8 cellular contexts compared by ENCODE assay signal in the genomic region with DNA sequence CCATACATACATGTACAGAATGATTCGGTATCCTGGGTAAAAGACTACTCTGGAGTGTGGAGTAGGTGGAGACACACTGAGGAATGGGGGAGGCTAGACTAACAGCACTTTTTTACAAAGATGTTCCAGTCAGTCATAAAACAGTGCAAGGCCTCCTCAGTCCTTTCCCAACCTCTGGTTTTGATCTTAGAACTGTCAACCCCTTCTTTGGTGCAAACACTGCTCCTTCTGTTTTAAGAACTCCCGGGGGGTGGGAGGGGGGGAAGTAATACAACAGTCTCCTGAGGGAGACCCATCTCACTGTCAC. TPM values are rescaled to one million over a fixed set of nuclear protein-coding genes. Genes with fewer than 3 reads are reported as not detected.
DNase-seq lines count a peak whose midpoint lies in the region; ATAC-seq and TF ChIP-seq lines count a peak whose summit lies in the region.

No MANE protein-coding gene starts in this region.

- no peak for TF ChIP-seq CTCF in HFF-Myc (IDR thresholded peaks at IDR 0.05; ENCODE audit: low read depth, low read length, missing control alignments)
- TF ChIP-seq CTCF in activated CD8-positive, alpha-beta T cell treated with anti-CD3 and anti-CD28 coated beads for 36 hours (IDR thresholded peaks at IDR 0.05): no peak

- H3K27me3 ChIP-seq in right cardiac atrium (ENCODE audit: control insufficient read depth, insufficient read depth): no peaks in the 10 kb centered on the region

- peak overlapping the region; percentile 95 for H3K27ac ChIP-seq in right cardiac atrium (ENCODE audit: low read length)

- H3K9me3 Mint-ChIP-seq in activated CD8-positive, alpha-beta T cell treated with anti-CD3 and anti-CD28 coated beads for 36 hours: no peaks in the 10 kb centered on the region
- H3K9me3 Mint-ChIP-seq in stimulated activated effector memory CD8-positive, alpha-beta T cell treated with anti-CD3 and anti-CD28 coated beads, Interleukin-12 subunit alpha, Interleukin-12 subunit beta, amount 100 ng/mL, for 72 hours: no peaks in the 10 kb centered on the region

- DNase-seq in HFF-Myc (ENCODE audit: extremely low read depth, low read depth) (no peak), right cardiac atrium (no peak), cortex of kidney (lab: John Stamatoyannopoulos, UW) (no peak), iPS-NIHi11 (ENCODE audit: low spot score) (no peak), cerebellum (ENCODE audit: low spot score) (no peak), OCI-M2 (lab: John Stamatoyannopoulos, UW; ENCODE audit: unreplicated experiment) (no peak)
- no peak for DNase-seq in activated CD8-positive, alpha-beta T cell treated with anti-CD3 and anti-CD28 coated beads for 36 hours
- no peak for DNase-seq in stimulated activated effector memory CD8-positive, alpha-beta T cell treated with anti-CD3 and anti-CD28 coated beads, Interleukin-12 subunit alpha, Interleukin-12 subunit beta, amount 100 ng/mL, for 72 hours (ENCODE audit: low spot score in 2 of 2)

- H3K27me3 Mint-ChIP-seq in activated CD8-positive, alpha-beta T cell treated with anti-CD3 and anti-CD28 coated beads for 36 hours: peaks cover 4% of the 10 kb centered on the region

- peak overlapping the region; percentile 89 for H3K27ac Mint-ChIP-seq in activated CD8-positive, alpha-beta T cell treated with anti-CD3 and anti-CD28 coated beads for 36 hours
- H3K27ac Mint-ChIP-seq in stimulated activated effector memory CD8-positive, alpha-beta T cell treated with anti-CD3 and anti-CD28 coated beads, Interleukin-12 subunit alpha, Interleukin-12 subunit beta, amount 100 ng/mL, for 72 hours: peak overlapping the region; percentile 95

- peak overlapping the region; percentile 90 for H3K4me3 Mint-ChIP-seq in activated CD8-positive, alpha-beta T cell treated with anti-CD3 and anti-CD28 coated beads for 36 hours
- H3K4me3 Mint-ChIP-seq in stimulated activated effector memory CD8-positive, alpha-beta T cell treated with anti-CD3 and anti-CD28 coated beads, Interleukin-12 subunit alpha, Interleukin-12 subunit beta, amount 100 ng/mL, for 72 hours: peak overlapping the region; percentile 90

- CTCF ChIA-PET in activated CD8-positive, alpha-beta T cell treated with anti-CD3 and anti-CD28 coated beads for 36 hours (lab: Charles Lee): interaction anchor here (1.3 to 6.5 kb wide), 7 partner anchors 9 to 134 kb away, joined by 4 to 66 read pairs (median 5); partner anchors contain the start of gene TP53BP1

- no peaks in the 10 kb centered on the region for H3K36me3 Mint-ChIP-seq in activated CD8-positive, alpha-beta T cell treated with anti-CD3 and anti-CD28 coated beads for 36 hours (ENCODE audit: low read depth)
- peaks cover 20% of the 10 kb centered on the region for H3K36me3 Mint-ChIP-seq in stimulated activated effector memory CD8-positive, alpha-beta T cell treated with anti-CD3 and anti-CD28 coated beads, Interleukin-12 subunit alpha, Interleukin-12 subunit beta, amount 100 ng/mL, for 72 hours

- peaks cover 27% of the 10 kb centered on the region for H3K4me1 Mint-ChIP-seq in activated CD8-positive, alpha-beta T cell treated with anti-CD3 and anti-CD28 coated beads for 36 hours (ENCODE audit: low read depth)
- peaks cover 37% of the 10 kb centered on the region for H3K4me1 Mint-ChIP-seq in stimulated activated effector memory CD8-positive, alpha-beta T cell treated with anti-CD3 and anti-CD28 coated beads, Interleukin-12 subunit alpha, Interleukin-12 subunit beta, amount 100 ng/mL, for 72 hours

- WGBS in right cardiac atrium: 11% methylated on average over 2 of the region's 2 CpGs

- POLR2A ChIA-PET in activated CD8-positive, alpha-beta T cell treated with anti-CD3 and anti-CD28 coated beads for 36 hours (lab: Charles Lee): interaction anchor here (1.0 to 2.2 kb wide), 5 partner anchors 8 to 1015 kb away, joined by 3 to 15 read pairs (median 4); partner anchors contain the start of gene TP53BP1

- H3K4me3 ChIP-seq in HFF-Myc (replicated peaks; ENCODE audit: low read depth, low read length) (peak overlapping the region; percentile 57), right cardiac atrium (ENCODE audit: low read length) (peak overlapping the region; percentile 56)

- ATAC-seq in activated CD8-positive, alpha-beta T cell treated with anti-CD3 and anti-CD28 coated beads for 36 hours: no peak
- ATAC-seq in right cardiac atrium: no peak
- ATAC-seq in stimulated activated effector memory CD8-positive, alpha-beta T cell treated with anti-CD3 and anti-CD28 coated beads, Interleukin-12 subunit alpha, Interleukin-12 subunit beta, amount 100 ng/mL, for 72 hours: no peak

- no peaks in the 10 kb centered on the region for H3K9me3 ChIP-seq in right cardiac atrium (ENCODE audit: control insufficient read depth, low read length)

- H3K4me1 ChIP-seq in right cardiac atrium (ENCODE audit: control insufficient read depth, insufficient read depth, low read length): no peaks in the 10 kb centered on the region

- intact Hi-C loops in activated CD8-positive, alpha-beta T cell treated with anti-CD3 and anti-CD28 coated beads for 36 hours (cut with micrococcal nuclease): no loop called here
- intact Hi-C loops in right cardiac atrium (cut with DNase I): no loop called here

RNA-seq across cellular contexts. Expression of gene MAP1A, which starts 7.5 kb away (rescaled TPM):
- under 1 TPM; 0.78 to 0.86 TPM for total RNA-seq in activated CD8-positive, alpha-beta T cell treated with anti-CD3 and anti-CD28 coated beads for 36 hours
- total RNA-seq in right cardiac atrium (10 to 100 TPM; 39.5 to 87.6 (median 58.9) TPM), cerebellum (31.5 TPM)
- polyA plus RNA-seq in right cardiac atrium: 29.7 TPM

RNA-seq across cellular contexts. Expression of gene TP53BP1, which starts 16.9 kb away (rescaled TPM):
- total RNA-seq in activated CD8-positive, alpha-beta T cell treated with anti-CD3 and anti-CD28 coated beads for 36 hours: 10 to 100 TPM; 20.6 to 23.0 TPM
- total RNA-seq in right cardiac atrium (10 to 100 TPM; 30.4 to 44.4 (median 36.7) TPM), cerebellum (199 TPM)
- 14.6 TPM for polyA plus RNA-seq in right cardiac atrium

Comparison
In these comparisons a context has a peak if more than half of its experiments do, and no peak if none do; other contexts are left out.
1. RNA of gene MAP1A, which starts 7.5 kb away (total RNA-seq): 39.5 to 87.6 TPM in right cardiac atrium and 31.5 TPM in cerebellum (single experiment); 0.78 to 0.86 TPM in activated CD8-positive, alpha-beta T cell treated with anti-CD3 and anti-CD28 coated beads for 36 hours; every median in the first group is over 10 times any median in the second.